ENCODE assay signal across 14 cellular contexts in the genomic region with DNA sequence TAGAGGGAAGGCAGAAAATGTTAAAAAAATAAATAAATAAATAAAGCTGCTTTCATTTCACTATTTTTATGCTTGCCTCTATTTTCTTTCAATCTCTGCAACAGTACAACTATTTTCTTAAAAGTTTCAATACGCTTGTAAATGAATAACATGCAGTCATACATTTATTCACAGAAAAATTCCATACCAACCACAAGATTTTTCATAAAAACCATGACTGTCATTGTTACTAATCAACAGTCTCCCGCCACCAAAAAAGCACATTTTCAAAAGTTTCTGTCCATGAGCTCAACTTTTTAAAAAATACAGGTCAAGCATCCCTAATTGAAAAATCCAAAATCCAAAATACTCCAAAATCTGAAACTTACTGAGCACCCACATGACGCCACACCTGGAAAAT. TPM values are rescaled to one million over a fixed set of nuclear protein-coding genes. Genes with fewer than 3 reads are reported as not detected.
DNase-seq lines count a peak whose midpoint lies in the region; ATAC-seq and TF ChIP-seq lines count a peak whose summit lies in the region.
"Had no signal": no experiment of that assay in that cellular context is flagged by ENCODE, and none has a peak within 500 bp of the region (broad histone marks: within the 10 kb centered on the region; RNA-seq: fewer than 3 reads in every experiment).

No MANE protein-coding gene starts in this region.

- TF ChIP-seq POLR2A in suprapubic skin (IDR thresholded peaks at IDR 0.05) = no peak

- ATAC-seq in SK-N-SH treated with all-trans-retinoic acid at 6 μM for 48 hours (no peak), HG03095 (IDR thresholded peaks at IDR 0.05; ENCODE audit: unreplicated experiment) (peak; percentile 23)

- WGBS in SK-N-SH (ENCODE audit: low lambda C conversion rate) = 70% methylated on average over 3 of the region's 3 CpGs
- 84 to 90% methylated on average over 3 of the region's 3 CpGs for WGBS in endodermal cell (ENCODE audit: insufficient coverage in 1 of 2, insufficient read length in 1 of 2), 2 experiments
- WGBS in suprapubic skin = 79% methylated on average over 3 of the region's 3 CpGs

- H3K4me3 ChIP-seq in SK-N-SH (ENCODE audit: low read depth in 2 of 2, low read length in 1 of 2) (no peak overlapping the region; a peak in 1 of 4 replicates), endodermal cell (ENCODE audit: low read length) (peak overlapping the region; percentile 96), suprapubic skin (peak overlapping the region; percentile 28)

- peak overlapping the region; percentile 64 for H3K27ac Mint-ChIP-seq in endodermal cell
- no peak overlapping the region for H3K27ac Mint-ChIP-seq in activated CD4-positive, alpha-beta T cell treated with anti-CD3 and anti-CD28 coated beads, Interleukin-2, amount 10 ng/mL, durations not matched to agents 7 days and 5 days

- POLR2A ChIA-PET in SK-N-SH (lab: Yijun Ruan, JAX) = no interaction called here
- POLR2A ChIA-PET in activated CD4-positive, alpha-beta T cell treated with anti-CD3 and anti-CD28 coated beads, Interleukin-2, amount 10 ng/mL, durations not matched to agents 7 days and 5 days (lab: Charles Lee) = no interaction called here

- H3K4me2 ChIP-seq in SK-N-SH = peak overlapping the region; percentile 68; the same call in 1 of the 2 replicates

- no peak overlapping the region for H2AFZ ChIP-seq in SK-N-SH (ENCODE audit: low read depth)

- H3K36me3 Mint-ChIP-seq in endodermal cell (ENCODE audit: low read depth) = peaks cover 3% of the 10 kb centered on the region
- H3K36me3 Mint-ChIP-seq in activated CD4-positive, alpha-beta T cell treated with anti-CD3 and anti-CD28 coated beads, Interleukin-2, amount 10 ng/mL, durations not matched to agents 7 days and 5 days (ENCODE audit: low read depth) = no peaks in the 10 kb centered on the region

- H3K27me3 ChIP-seq in SK-N-SH (ENCODE audit: insufficient read depth) = no peaks in the 10 kb centered on the region
- no peaks in the 10 kb centered on the region for H3K27me3 ChIP-seq in endodermal cell (ENCODE audit: control insufficient read depth, insufficient read depth, low read length, poor library complexity, severe bottlenecking)
- no peaks in the 10 kb centered on the region for H3K27me3 ChIP-seq in suprapubic skin

- peaks cover 2% of the 10 kb centered on the region for H3F3A ChIP-seq in SK-N-SH (replicated peaks; ENCODE audit: insufficient read depth)

- H3K9ac ChIP-seq in SK-N-SH (no peak overlapping the region), endodermal cell (ENCODE audit: extremely low read depth, low read length, poor library complexity, severe bottlenecking) (peak overlapping the region; percentile 67)

- no peaks in the 10 kb centered on the region for H3K9me3 Mint-ChIP-seq in endodermal cell
- H3K9me3 Mint-ChIP-seq in activated CD4-positive, alpha-beta T cell treated with anti-CD3 and anti-CD28 coated beads, Interleukin-2, amount 10 ng/mL, durations not matched to agents 7 days and 5 days = no peaks in the 10 kb centered on the region

- H3K4me3 Mint-ChIP-seq in endodermal cell = peak overlapping the region; percentile 48
- no peak overlapping the region for H3K4me3 Mint-ChIP-seq in activated CD4-positive, alpha-beta T cell treated with anti-CD3 and anti-CD28 coated beads, Interleukin-2, amount 10 ng/mL, durations not matched to agents 7 days and 5 days

- H3K4me1 ChIP-seq in SK-N-SH (ENCODE audit: control insufficient read depth in 1 of 2, insufficient read depth in 2 of 2, low read depth in 1 of 2, low read length in 1 of 2) = peaks cover 10 to 28% of the 10 kb centered on the region in 2 experiments; a peak in 3 of 4 replicates
- H3K4me1 ChIP-seq in endodermal cell (ENCODE audit: control insufficient read depth, insufficient read depth, low read length) = peaks cover 15% of the 10 kb centered on the region
- peaks cover 40% of the 10 kb centered on the region for H3K4me1 ChIP-seq in suprapubic skin

- peak overlapping the region in 1 of 2 experiments; percentile 41; a peak in 1 of 4 replicates for H3K27ac ChIP-seq in SK-N-SH (ENCODE audit: low read depth in 2 of 2, low read length in 1 of 2)
- no peak overlapping the region for H3K27ac ChIP-seq in endodermal cell (ENCODE audit: low read depth, low read length)
- no peak overlapping the region for H3K27ac ChIP-seq in suprapubic skin
- H3K27ac ChIP-seq: 22Rv1, VCaP had no signal

- DNase-seq in SK-N-SH (no peak), endodermal cell (no peak), suprapubic skin (ENCODE audit: low spot score in 2 of 2) (no peak), hippocampal formation (lab: John Stamatoyannopoulos, UW) (no peak), NCI-H2227 (lab: John Stamatoyannopoulos, UW; ENCODE audit: unreplicated experiment) (no peak)
- DNase-seq in activated CD4-positive, alpha-beta T cell treated with anti-CD3 and anti-CD28 coated beads, Interleukin-2, amount 10 ng/mL, durations not matched to agents 7 days and 5 days = no peak
- DNase-seq: activated T-cell treated with anti-CD3 and anti-CD28 coated beads, Interleukin-2, amount 50 U/mL, for 1 hour; aorta; effector CD8-positive, alpha-beta T cell; NCI-H446 had no signal

- TF ChIP-seq RAD21 in SK-N-SH (IDR thresholded peaks at IDR 0.05; ENCODE audit: low read length) = no peak

- CTCF ChIA-PET in SK-N-SH (lab: Yijun Ruan, JAX) = interaction anchor here (0.8 to 1.2 kb wide), 2 partner anchors 46 to 77 kb away, joined by 4 read pairs; no protein-coding TSS in a partner anchor
- CTCF ChIA-PET in activated CD4-positive, alpha-beta T cell treated with anti-CD3 and anti-CD28 coated beads, Interleukin-2, amount 10 ng/mL, durations not matched to agents 7 days and 5 days (lab: Charles Lee) = interaction anchor here (0.6 kb wide), 1 partner anchor 15 kb away, joined by 3 read pairs; no protein-coding TSS in a partner anchor

- H3K9me3 ChIP-seq in SK-N-SH (no peaks in the 10 kb centered on the region), endodermal cell (ENCODE audit: control insufficient read depth, low read length) (no peaks in the 10 kb centered on the region), suprapubic skin (no peaks in the 10 kb centered on the region)

- H3K36me3 ChIP-seq in SK-N-SH (replicated peaks in 1 of 2; ENCODE audit: control insufficient read depth in 1 of 2, insufficient read depth in 2 of 2, low read length in 1 of 2) = no peaks in the 10 kb centered on the region
- H3K36me3 ChIP-seq in endodermal cell (ENCODE audit: control insufficient read depth, insufficient read depth, low read length) = peaks cover 4% of the 10 kb centered on the region
- H3K36me3 ChIP-seq in suprapubic skin = no peaks in the 10 kb centered on the region

- TF ChIP-seq EP300 in SK-N-SH (IDR thresholded peaks at IDR 0.05; ENCODE audit: borderline replicate concordance in 1 of 2, low read depth in 1 of 2, low read length in 1 of 2) (no peak), suprapubic skin (IDR thresholded peaks at IDR 0.05) (no peak)

- H3K27me3 Mint-ChIP-seq in endodermal cell (ENCODE audit: insufficient read depth) = no peaks in the 10 kb centered on the region
- H3K27me3 Mint-ChIP-seq in activated CD4-positive, alpha-beta T cell treated with anti-CD3 and anti-CD28 coated beads, Interleukin-2, amount 10 ng/mL, durations not matched to agents 7 days and 5 days = peaks cover 51% of the 10 kb centered on the region

- H4K20me1 ChIP-seq in SK-N-SH (ENCODE audit: insufficient read depth) = peaks cover 77% of the 10 kb centered on the region

- peaks cover 60% of the 10 kb centered on the region for H3K4me1 Mint-ChIP-seq in endodermal cell
- peaks cover 9% of the 10 kb centered on the region for H3K4me1 Mint-ChIP-seq in activated CD4-positive, alpha-beta T cell treated with anti-CD3 and anti-CD28 coated beads, Interleukin-2, amount 10 ng/mL, durations not matched to agents 7 days and 5 days

- TF ChIP-seq CTCF in SK-N-SH (IDR thresholded peaks at IDR 0.05) (no peak), endodermal cell (conservative IDR thresholded peaks at IDR 0.05) (no peak), suprapubic skin (IDR thresholded peaks at IDR 0.05) (no peak)

- H3K79me2 ChIP-seq in SK-N-SH (ENCODE audit: insufficient read depth) = peaks cover 93% of the 10 kb centered on the region

- H3K9me2 ChIP-seq in SK-N-SH = no peaks in the 10 kb centered on the region

TF ChIP-seq in SK-N-SH, 30 proteins besides CTCF, POLR2A, EP300 and RAD21:
- TF ChIP-seq CHD2 (IDR thresholded peaks at IDR 0.05; ENCODE audit: low read length, partially characterized antibody) (no peak), YY1 (IDR thresholded peaks at IDR 0.05; ENCODE audit: low read depth) (no peak)
- TF ChIP-seq, protein P1, sequence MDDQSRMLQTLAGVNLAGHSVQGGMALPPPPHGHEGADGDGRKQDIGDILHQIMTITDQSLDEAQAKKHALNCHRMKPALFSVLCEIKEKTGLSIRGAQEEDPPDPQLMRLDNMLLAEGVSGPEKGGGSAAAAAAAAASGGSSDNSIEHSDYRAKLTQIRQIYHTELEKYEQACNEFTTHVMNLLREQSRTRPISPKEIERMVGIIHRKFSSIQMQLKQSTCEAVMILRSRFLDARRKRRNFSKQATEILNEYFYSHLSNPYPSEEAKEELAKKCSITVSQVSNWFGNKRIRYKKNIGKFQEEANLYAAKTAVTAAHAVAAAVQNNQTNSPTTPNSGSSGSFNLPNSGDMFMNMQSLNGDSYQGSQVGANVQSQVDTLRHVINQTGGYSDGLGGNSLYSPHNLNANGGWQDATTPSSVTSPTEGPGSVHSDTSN (IDR thresholded peaks at IDR 0.05) = peak; percentile 47; the same call in 1 of the 2 replicates

RNA-seq across cellular contexts. Expression of a gene that starts 5.3 kb away (rescaled TPM):
- polyA plus RNA-seq in SK-N-SH (2012; rRNA removed) = 29.4 and 38.9 TPM in 2 replicates
- 31.3 and 35.8 TPM in 2 replicates for polyA plus RNA-seq in SK-N-SH (2012; cell fraction: cytosol; rRNA removed)
- polyA plus RNA-seq in SK-N-SH (2012; cell fraction: nucleus; rRNA removed) = 46.7 and 74.5 TPM in 2 replicates
- total RNA-seq in endodermal cell (10 to 100 TPM; 59.6 to 74.6 TPM), suprapubic skin (100 to 1,000 TPM; 115 to 226 (median 141) TPM)
- 44.8 TPM for polyA plus RNA-seq in endodermal cell (2013, experiment 1 of 2)
- 44.5 TPM for polyA plus RNA-seq in endodermal cell (2013, experiment 2 of 2)
- total RNA-seq in activated CD4-positive, alpha-beta T cell treated with anti-CD3 and anti-CD28 coated beads, Interleukin-2, amount 10 ng/mL, durations not matched to agents 7 days and 5 days = 1 to 10 TPM; 1.0 to 1.2 TPM

Comparison
In these comparisons a context has a peak if more than half of its experiments do, and no peak if none do; other contexts are left out.
1. H3K4me3 ChIP-seq: peak in endodermal cell (single experiment) and suprapubic skin (single experiment); none in SK-N-SH (0 of 2).
2. RNA of a gene that starts 5.3 kb away (total RNA-seq): 115 to 226 TPM in suprapubic skin and 59.6 to 74.6 TPM in endodermal cell; 1.0 to 1.2 TPM in activated CD4-positive, alpha-beta T cell treated with anti-CD3 and anti-CD28 coated beads, Interleukin-2, amount 10 ng/mL, durations not matched to agents 7 days and 5 days; every median in the first group is over 10 times any median in the second.